8 cellular contexts compared by ENCODE assay signal in genomic region chr4:49108183-49108582, GRCh38.
DNase-seq lines count a peak whose midpoint lies in the region; ATAC-seq, FAIRE-seq and TF ChIP-seq lines count a peak whose summit lies in the region.
"Not testable (repeated sequence)": the region's sequence is repeated elsewhere in the genome, so short reads cannot be mapped to it uniquely, and the experiment has no call there.

No MANE protein-coding gene starts in this region.

- RAD21 ChIA-PET in GM12878 (lab: Charles Lee; ENCODE audit: unreplicated experiment): not testable (repeated sequence)

- CTCF ChIA-PET in GM12878 (lab: Yijun Ruan, JAX): not testable (repeated sequence)

- not testable (repeated sequence) for H3K27me3 ChIP-seq in HUES6 (ENCODE audit: control insufficient read depth, insufficient read depth, low read length); GM12878 (replicated peaks in 1 of 2; ENCODE audit: control insufficient read depth in 2 of 2, insufficient read depth in 2 of 2, low read length in 1 of 2); left lung

- not testable (repeated sequence) for TF ChIP-seq POLR2A in GM12878 (IDR thresholded peaks at IDR 0.05; ENCODE audit: low read depth, low read length)

- peaks cover 88% of the 10 kb centered on the region for H3K9me3 ChIP-seq in HUES6 (ENCODE audit: control insufficient read depth, insufficient read depth, low read depth, low read length)
- not testable (repeated sequence) for H3K9me3 ChIP-seq in GM12878 (replicated peaks; ENCODE audit: control insufficient read depth, insufficient read depth, low read length)
- peaks cover 0 to 91% of the 10 kb centered on the region in 2 donors for H3K9me3 ChIP-seq in left lung

- POLR2A ChIA-PET in GM12878 (lab: Charles Lee): not testable (repeated sequence)

- H3K9ac ChIP-seq in HUES6 (ENCODE audit: low read length); GM12878 (ENCODE audit: control insufficient read depth, insufficient read depth, low read length): not testable (repeated sequence)

- not testable (repeated sequence) for DNase-seq in GM12878 (ENCODE audit: low read depth, low spot score); left lung; stimulated activated naive CD8-positive, alpha-beta T cell treated with anti-CD3 and anti-CD28 coated beads, Interleukin-15, Interleukin-2, amounts not matched to agents 100 U/mL and 50 U/mL, for 24 hours

- WGBS in GM12878 (ENCODE audit: insufficient coverage, insufficient replicate concordance, low lambda C conversion rate, missing lambda C conversion rate): 26% methylated on average over 10 of the region's 10 CpGs

- not testable (repeated sequence) for TF ChIP-seq EP300 in GM12878 (IDR thresholded peaks at IDR 0.05; ENCODE audit: borderline replicate concordance in 1 of 2, control insufficient read depth in 1 of 2, low read depth in 2 of 2, low read length in 2 of 2)

- ATAC-seq in GM18499 (IDR thresholded peaks at IDR 0.05; ENCODE audit: insufficient read depth, unreplicated experiment) (peak; percentile 26), GM19452 (IDR thresholded peaks at IDR 0.05; ENCODE audit: unreplicated experiment) (peak; percentile 40), HG02571 (IDR thresholded peaks at IDR 0.05; ENCODE audit: unreplicated experiment) (peak; percentile 32), HG03095 (IDR thresholded peaks at IDR 0.05; ENCODE audit: unreplicated experiment) (peak; percentile 31), GM12878 (peak; percentile 56), left lung (peak; percentile 76)
- peak; percentile 50 for ATAC-seq in stimulated activated naive CD8-positive, alpha-beta T cell treated with anti-CD3 and anti-CD28 coated beads, Interleukin-15, Interleukin-2, amounts not matched to agents 100 U/mL and 50 U/mL, for 24 hours

- FAIRE-seq in GM12878 (lab: Jason Lieb, UNC): not testable (repeated sequence)

- not testable (repeated sequence) for TF ChIP-seq RAD21 in GM12878 (IDR thresholded peaks at IDR 0.05; ENCODE audit: insufficient read depth, low read depth, low read length)

- not testable (repeated sequence) for H3K79me2 ChIP-seq in GM12878 (ENCODE audit: control insufficient read depth, insufficient read depth, low read length)

- H3K27ac ChIP-seq in HUES6 (ENCODE audit: low read depth, low read length); GM12878 (ENCODE audit: control insufficient read depth, insufficient read depth); left lung: not testable (repeated sequence)

- not testable (repeated sequence) for H2AFZ ChIP-seq in GM12878 (ENCODE audit: control insufficient read depth, low read depth, low read length)

- TF ChIP-seq CTCF in GM12878 (IDR thresholded peaks at IDR 0.05 in 2 of 3, conservative IDR thresholded peaks at IDR 0.05 in 1 of 3; ENCODE audit: control insufficient read depth in 2 of 3, extremely low read depth in 1 of 3, insufficient read depth in 1 of 3, low read depth in 3 of 3, low read length in 3 of 3); left lung (IDR thresholded peaks at IDR 0.05): not testable (repeated sequence)

- H3K36me3 ChIP-seq in HUES6 (ENCODE audit: control insufficient read depth, insufficient read depth, low read length); GM12878 (ENCODE audit: control insufficient read depth in 2 of 2, insufficient read depth in 2 of 2, low read length in 1 of 2); left lung: not testable (repeated sequence)

- H3K4me1 ChIP-seq in HUES6 (ENCODE audit: control insufficient read depth, insufficient read depth, low read length); GM12878 (ENCODE audit: control insufficient read depth, insufficient read depth, low read length); left lung: not testable (repeated sequence)

- H4K20me1 ChIP-seq in GM12878 (ENCODE audit: control insufficient read depth, insufficient read depth): not testable (repeated sequence)

- peak overlapping the region; percentile 0; the same call in 1 of the 2 replicates for H3K4me3 ChIP-seq in HUES6 (ENCODE audit: low read depth, low read length)
- not testable (repeated sequence) for H3K4me3 ChIP-seq in GM12878, left lung

- not testable (repeated sequence) for BruUV-seq in GM12878 (replicated peaks; lab: Mats Ljungman, UMichigan)

- intact Hi-C loops in GM12878 (cut with micrococcal nuclease; ENCODE audit: unreplicated experiment); left lung (cut with DNase I): not testable (repeated sequence)

- in situ Hi-C loops in GM12878 (cut with MboI): not testable (repeated sequence)

- SMC1A ChIA-PET in GM12878 (lab: Charles Lee; ENCODE audit: uncharacterized antibody, unreplicated experiment): not testable (repeated sequence)

- not testable (repeated sequence) for H3K4me2 ChIP-seq in GM12878 (ENCODE audit: control insufficient read depth, insufficient read depth)

Comparison
In these comparisons a context has a peak if more than half of its experiments do, and no peak if none do; other contexts are left out.
1. ATAC-seq: peak in every context shown above with its lines; median percentile 76 in left lung; 56 in GM12878; 50 in stimulated activated naive CD8-positive, alpha-beta T cell treated with anti-CD3 and anti-CD28 coated beads, Interleukin-15, Interleukin-2, amounts not matched to agents 100 U/mL and 50 U/mL, for 24 hours; 40 in GM19452; 32 in HG02571; 31 in HG03095; 26 in GM18499.